In genomic region chr14:63662776-63663175, GRCh38 we compare ENCODE assay signal across 19 cellular contexts. TPM values are rescaled to one million over a fixed set of nuclear protein-coding genes. Genes with fewer than 3 reads are reported as not detected.
DNase-seq lines count a peak whose midpoint lies in the region; ATAC-seq, FAIRE-seq and TF ChIP-seq lines count a peak whose summit lies in the region.
"Had no signal": no experiment of that assay in that cellular context is flagged by ENCODE, and none has a peak within 500 bp of the region (broad histone marks: within the 10 kb centered on the region; RNA-seq: fewer than 3 reads in every experiment).

No MANE protein-coding gene starts in this region.

- H3K9me3 ChIP-seq in neuronal stem cell (replicated peaks in 1 of 2; ENCODE audit: control insufficient read depth in 2 of 2, insufficient read depth in 1 of 2, low read depth in 1 of 2, low read length in 2 of 2) (peaks cover 0 to 6% of the 10 kb centered on the region in 2 donors), upper lobe of right lung (no peaks in the 10 kb centered on the region)
- H3K9me3 ChIP-seq: HAP-1 had no signal

- no peak overlapping the region for H4K91ac ChIP-seq in neuronal stem cell (ENCODE audit: low read depth, low read length, poor library complexity)

- H3K14ac ChIP-seq in neuronal stem cell (ENCODE audit: low read length), result no peak overlapping the region

- no peak overlapping the region for H3K4me3 ChIP-seq in neuronal stem cell (ENCODE audit: low read length in 2 of 2)
- no peak overlapping the region for H3K4me3 ChIP-seq in upper lobe of right lung
- H3K4me3 ChIP-seq: BLaER1 treated with 17β-estradiol and CSF1 and Interleukin-3, amounts not matched to agents 10 nM and 100 nM; HAP-1 had no signal

- no peaks in the 10 kb centered on the region for H3K27me3 Mint-ChIP-seq in stimulated activated naive CD8-positive, alpha-beta T cell treated with anti-CD3 and anti-CD28 coated beads, Interleukin-15, amount 100 ng/mL, for 72 hours
- H3K27me3 Mint-ChIP-seq: CD4-positive, CD25-positive, alpha-beta regulatory T cell had no signal

- no peak overlapping the region for H2BK120ac ChIP-seq in neuronal stem cell (ENCODE audit: low read depth, low read length)

- no peak overlapping the region for H2BK12ac ChIP-seq in neuronal stem cell (ENCODE audit: low read length)

- intact Hi-C loops in upper lobe of right lung (cut with DNase I), result no loop called here

- peak overlapping the region; percentile 41 for H3K18ac ChIP-seq in neuronal stem cell (ENCODE audit: low read length)

- no peak overlapping the region for H3K9ac ChIP-seq in neuronal stem cell (ENCODE audit: low read depth, low read length, poor library complexity)
- H3K9ac ChIP-seq: BLaER1 treated with 17β-estradiol and CSF1 and Interleukin-3, amounts not matched to agents 10 nM and 100 nM had no signal

- H2AFZ ChIP-seq in neuronal stem cell (ENCODE audit: low read length), result no peak overlapping the region

- H2BK15ac ChIP-seq in neuronal stem cell (ENCODE audit: low read length), result no peak overlapping the region

- DNase-seq in NCI-H510A treated with DMSO at 0.1 percent for 48 hours (lab: John Stamatoyannopoulos, UW), result peak; percentile 14
- no peak for DNase-seq in NCI-H510A (lab: John Stamatoyannopoulos, UW)
- DNase-seq in HTR-8/SVneo (ENCODE audit: insufficient read length, low spot score), result no peak
- DNase-seq in neuronal stem cell (ENCODE audit: low spot score), result no peak
- DNase-seq in upper lobe of right lung, result no peak
- no peak for DNase-seq in stimulated activated naive CD8-positive, alpha-beta T cell treated with anti-CD3 and anti-CD28 coated beads, Interleukin-15, amount 100 ng/mL, for 72 hours
- DNase-seq in effector CD4-positive, alpha-beta T cell, result no peak
- DNase-seq in NCI-H1694 treated with DMSO at 0.1 percent for 48 hours (lab: John Stamatoyannopoulos, UW), result no peak
- DNase-seq: 8988T, ACHN, DMS79, GOT3, IMR-90 had no signal

- no peaks in the 10 kb centered on the region for H3K4me1 ChIP-seq in neuronal stem cell (ENCODE audit: control insufficient read depth in 2 of 2, insufficient read depth in 1 of 2, low read depth in 1 of 2, low read length in 2 of 2)
- H3K4me1 ChIP-seq in upper lobe of right lung, result no peaks in the 10 kb centered on the region
- H3K4me1 ChIP-seq: BLaER1 treated with 17β-estradiol and CSF1 and Interleukin-3, amounts not matched to agents 10 nM and 100 nM; HAP-1 had no signal

- no peaks in the 10 kb centered on the region for H3K79me1 ChIP-seq in neuronal stem cell (ENCODE audit: low read depth, low read length)

- no peaks in the 10 kb centered on the region for H3K4me1 Mint-ChIP-seq in stimulated activated naive CD8-positive, alpha-beta T cell treated with anti-CD3 and anti-CD28 coated beads, Interleukin-15, amount 100 ng/mL, for 72 hours

- no peaks in the 10 kb centered on the region for H3K9me3 Mint-ChIP-seq in stimulated activated naive CD8-positive, alpha-beta T cell treated with anti-CD3 and anti-CD28 coated beads, Interleukin-15, amount 100 ng/mL, for 72 hours
- H3K9me3 Mint-ChIP-seq: CD4-positive, CD25-positive, alpha-beta regulatory T cell had no signal

- peak; percentile 20 for ATAC-seq in upper lobe of right lung
- ATAC-seq in stimulated activated naive CD8-positive, alpha-beta T cell treated with anti-CD3 and anti-CD28 coated beads, Interleukin-15, amount 100 ng/mL, for 72 hours, result no peak

- H3K27me3 ChIP-seq in neuronal stem cell (ENCODE audit: control insufficient read depth in 3 of 3, insufficient read depth in 3 of 3, low read depth in 1 of 3, low read length in 3 of 3) (no peaks in the 10 kb centered on the region), upper lobe of right lung (no peaks in the 10 kb centered on the region)
- H3K27me3 ChIP-seq: BLaER1 treated with 17β-estradiol and CSF1 and Interleukin-3, amounts not matched to agents 10 nM and 100 nM had no signal

- peak; percentile 99 for FAIRE-seq in HTR-8/SVneo (lab: Jason Lieb, UNC)
- FAIRE-seq: G401.6, GM19239 had no signal

- H2AK5ac ChIP-seq in neuronal stem cell (ENCODE audit: low read depth, low read length), result no peak overlapping the region

- WGBS in neuronal stem cell (ENCODE audit: extremely low coverage in 2 of 2, insufficient read length in 2 of 2, insufficient replicate concordance in 1 of 2), 2 donors, result no CpG with 5 or more reads among the region's 8 CpGs

- H3K36me3 ChIP-seq in neuronal stem cell (replicated peaks in 1 of 2; ENCODE audit: control insufficient read depth in 2 of 2, insufficient read depth in 2 of 2, low read length in 2 of 2), result no peaks in the 10 kb centered on the region
- H3K36me3 ChIP-seq in upper lobe of right lung, result no peaks in the 10 kb centered on the region
- H3K36me3 ChIP-seq: HAP-1 had no signal

- H4K8ac ChIP-seq in neuronal stem cell (ENCODE audit: low read depth, low read length), result no peak overlapping the region

- H3K27ac ChIP-seq in neuronal stem cell (replicated peaks; ENCODE audit: low read length) (no peak overlapping the region), upper lobe of right lung (no peak overlapping the region)
- H3K27ac ChIP-seq: BLaER1 treated with 17β-estradiol and CSF1 and Interleukin-3, amounts not matched to agents 10 nM and 100 nM; HL-60 had no signal

- no peak overlapping the region for H3K27ac Mint-ChIP-seq in stimulated activated naive CD8-positive, alpha-beta T cell treated with anti-CD3 and anti-CD28 coated beads, Interleukin-15, amount 100 ng/mL, for 72 hours

- TF ChIP-seq CTCF in upper lobe of right lung (IDR thresholded peaks at IDR 0.05), result no peak

- no peak overlapping the region for H2BK5ac ChIP-seq in neuronal stem cell (ENCODE audit: low read length)

- no peak overlapping the region for H3K4ac ChIP-seq in neuronal stem cell (ENCODE audit: low read length)

- no peak overlapping the region for H3K4me2 ChIP-seq in neuronal stem cell (ENCODE audit: insufficient read depth, low read length, poor library complexity, severe bottlenecking)
- H3K4me2 ChIP-seq: BLaER1 treated with 17β-estradiol and CSF1 and Interleukin-3, amounts not matched to agents 10 nM and 100 nM had no signal

- H3K23ac ChIP-seq in neuronal stem cell (ENCODE audit: low read depth, low read length, poor library complexity), result no peak overlapping the region

- no peak overlapping the region for H3K4me3 Mint-ChIP-seq in stimulated activated naive CD8-positive, alpha-beta T cell treated with anti-CD3 and anti-CD28 coated beads, Interleukin-15, amount 100 ng/mL, for 72 hours
- H3K4me3 Mint-ChIP-seq: CD4-positive, CD25-positive, alpha-beta regulatory T cell had no signal

RNA-seq across cellular contexts. Expression of gene WDR89, which starts 21.1 kb away (rescaled TPM):
- 16.9 TPM for polyA plus RNA-seq in neuronal stem cell (2013, experiment 1 of 2)
- 16.9 TPM for polyA plus RNA-seq in neuronal stem cell (2013, experiment 2 of 2)
- total RNA-seq in upper lobe of right lung, result 12.4 TPM
